ENCODE assay signal across 8 cellular contexts in the genomic region with DNA sequence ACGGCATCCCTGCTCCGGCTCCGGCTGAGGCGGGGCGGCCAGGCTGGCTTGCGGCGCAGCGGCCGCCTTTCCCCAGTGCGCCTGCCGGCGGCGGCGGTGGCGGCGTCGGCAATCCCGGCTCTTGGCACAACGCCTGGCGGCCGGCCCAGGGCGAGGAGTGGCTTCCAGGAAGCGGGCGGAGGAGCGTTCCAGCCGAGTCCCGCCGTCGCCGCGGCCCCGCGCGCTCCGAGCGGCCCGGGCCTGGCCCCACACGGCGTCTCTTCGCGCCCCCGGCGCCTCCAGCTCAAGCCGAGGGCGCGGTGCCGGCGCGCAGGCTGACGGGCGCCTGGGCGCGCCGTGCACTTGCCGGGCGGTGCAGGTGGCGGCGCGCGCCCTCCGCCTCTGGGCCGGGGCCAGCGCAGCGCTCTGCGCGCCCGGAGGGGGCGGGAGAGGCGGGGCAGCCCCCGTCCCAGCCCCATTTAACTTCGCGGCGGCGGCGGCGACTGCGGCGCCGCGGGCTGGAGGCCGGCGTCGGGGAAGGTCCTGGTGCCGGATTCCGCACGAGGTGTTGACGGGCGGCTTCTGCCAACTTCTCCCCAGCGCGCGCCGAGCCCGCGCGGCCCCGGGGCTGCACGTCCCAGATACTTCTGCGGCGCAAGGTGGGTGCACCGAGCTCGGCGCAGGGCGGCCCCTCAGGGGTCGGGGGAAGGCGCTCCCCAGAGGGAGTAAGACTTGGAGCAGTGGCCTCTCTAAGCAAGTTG. TPM values are rescaled to one million over a fixed set of nuclear protein-coding genes. Genes with fewer than 3 reads are reported as not detected.
DNase-seq lines count a peak whose midpoint lies in the region; ATAC-seq and TF ChIP-seq lines count a peak whose summit lies in the region.

A gene with protein sequence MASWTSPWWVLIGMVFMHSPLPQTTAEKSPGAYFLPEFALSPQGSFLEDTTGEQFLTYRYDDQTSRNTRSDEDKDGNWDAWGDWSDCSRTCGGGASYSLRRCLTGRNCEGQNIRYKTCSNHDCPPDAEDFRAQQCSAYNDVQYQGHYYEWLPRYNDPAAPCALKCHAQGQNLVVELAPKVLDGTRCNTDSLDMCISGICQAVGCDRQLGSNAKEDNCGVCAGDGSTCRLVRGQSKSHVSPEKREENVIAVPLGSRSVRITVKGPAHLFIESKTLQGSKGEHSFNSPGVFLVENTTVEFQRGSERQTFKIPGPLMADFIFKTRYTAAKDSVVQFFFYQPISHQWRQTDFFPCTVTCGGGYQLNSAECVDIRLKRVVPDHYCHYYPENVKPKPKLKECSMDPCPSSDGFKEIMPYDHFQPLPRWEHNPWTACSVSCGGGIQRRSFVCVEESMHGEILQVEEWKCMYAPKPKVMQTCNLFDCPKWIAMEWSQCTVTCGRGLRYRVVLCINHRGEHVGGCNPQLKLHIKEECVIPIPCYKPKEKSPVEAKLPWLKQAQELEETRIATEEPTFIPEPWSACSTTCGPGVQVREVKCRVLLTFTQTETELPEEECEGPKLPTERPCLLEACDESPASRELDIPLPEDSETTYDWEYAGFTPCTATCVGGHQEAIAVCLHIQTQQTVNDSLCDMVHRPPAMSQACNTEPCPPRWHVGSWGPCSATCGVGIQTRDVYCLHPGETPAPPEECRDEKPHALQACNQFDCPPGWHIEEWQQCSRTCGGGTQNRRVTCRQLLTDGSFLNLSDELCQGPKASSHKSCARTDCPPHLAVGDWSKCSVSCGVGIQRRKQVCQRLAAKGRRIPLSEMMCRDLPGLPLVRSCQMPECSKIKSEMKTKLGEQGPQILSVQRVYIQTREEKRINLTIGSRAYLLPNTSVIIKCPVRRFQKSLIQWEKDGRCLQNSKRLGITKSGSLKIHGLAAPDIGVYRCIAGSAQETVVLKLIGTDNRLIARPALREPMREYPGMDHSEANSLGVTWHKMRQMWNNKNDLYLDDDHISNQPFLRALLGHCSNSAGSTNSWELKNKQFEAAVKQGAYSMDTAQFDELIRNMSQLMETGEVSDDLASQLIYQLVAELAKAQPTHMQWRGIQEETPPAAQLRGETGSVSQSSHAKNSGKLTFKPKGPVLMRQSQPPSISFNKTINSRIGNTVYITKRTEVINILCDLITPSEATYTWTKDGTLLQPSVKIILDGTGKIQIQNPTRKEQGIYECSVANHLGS (N-terminal part only) (plus strand): TSS at position 485 of the 740 bp plus-strand sequence. CDS start 1,639 bp downstream, outside the sequence.

- 0 out of 2 replicates have a peak, but pooled peaks cover 4% of the 10 kb centered on the region for H3F3A ChIP-seq in GM23338 (replicated peaks; ENCODE audit: low read depth)

- H3K27ac ChIP-seq in GM23338 (ENCODE audit: low read depth) (no peak within 1 kb of the TSS), iPS-20b (ENCODE audit: low read length) (no peak within 1 kb of the TSS), sigmoid colon (peak within 1 kb of the TSS; percentile 82 to 87 (median 86))

- H3K4me3 Mint-ChIP-seq in GM23338 (peak within 1 kb of the TSS; percentile 71), MCF 10A (ENCODE audit: unreplicated experiment) (peak within 1 kb of the TSS; percentile 50)
- no peak within 1 kb of the TSS for H3K4me3 Mint-ChIP-seq in activated T-helper 2 cell treated with anti-CD3 and anti-CD28 coated beads, Interferon-gamma antibody, Interleukin-2, Interleukin-4, amounts not matched to agents 10 μg/mL and 5 μg/mL and 100 μg/mL, durations not matched to agents 14 hours and 24 hours and 36 hours (ENCODE audit: low read depth)
- no peak within 1 kb of the TSS for H3K4me3 Mint-ChIP-seq in activated naive CD4-positive, alpha-beta T cell treated with anti-CD3 and anti-CD28 coated beads, Interleukin-2, amount 10 ng/mL, durations not matched to agents 7 days and 5 days

- intact Hi-C loops in MCF 10A (cut with micrococcal nuclease) = loop anchor here (2.0 to 5.0 kb wide), 2 partner anchors 93 to 378 kb away; no protein-coding TSS in a partner anchor
- intact Hi-C loops in sigmoid colon (cut with DNase I) = loop anchor here (2.0 to 10.0 kb wide), 6 partner anchors 33 to 368 kb away; a partner anchor contains a TSS
- intact Hi-C loops in activated T-helper 2 cell treated with anti-CD3 and anti-CD28 coated beads, Interferon-gamma antibody, Interleukin-2, Interleukin-4, amounts not matched to agents 10 μg/mL and 5 μg/mL and 100 μg/mL, durations not matched to agents 14 hours and 24 hours and 36 hours (cut with micrococcal nuclease) = no loop called here

- BruUV-seq in MCF 10A (replicated peaks; lab: Mats Ljungman, UMichigan) = no TSS peak

- peak; percentile 78 for ATAC-seq in GM23338
- no peak for ATAC-seq in GM21529 (IDR thresholded peaks at IDR 0.05; ENCODE audit: unreplicated experiment)

- H3K36me3 Mint-ChIP-seq in GM23338 (ENCODE audit: low read depth) (no peaks in the 10 kb centered on the region; the same call in 2 of the 3 replicates), MCF 10A (ENCODE audit: insufficient read depth, unreplicated experiment) (no peaks in the 10 kb centered on the region)
- no peaks in the 10 kb centered on the region for H3K36me3 Mint-ChIP-seq in activated T-helper 2 cell treated with anti-CD3 and anti-CD28 coated beads, Interferon-gamma antibody, Interleukin-2, Interleukin-4, amounts not matched to agents 10 μg/mL and 5 μg/mL and 100 μg/mL, durations not matched to agents 14 hours and 24 hours and 36 hours (ENCODE audit: low read depth)
- H3K36me3 Mint-ChIP-seq in activated naive CD4-positive, alpha-beta T cell treated with anti-CD3 and anti-CD28 coated beads, Interleukin-2, amount 10 ng/mL, durations not matched to agents 7 days and 5 days = no peaks in the 10 kb centered on the region

- H3K4me1 Mint-ChIP-seq in GM23338 (peaks cover 19% of the 10 kb centered on the region), MCF 10A (ENCODE audit: insufficient read depth, unreplicated experiment) (no peaks in the 10 kb centered on the region)
- H3K4me1 Mint-ChIP-seq in activated T-helper 2 cell treated with anti-CD3 and anti-CD28 coated beads, Interferon-gamma antibody, Interleukin-2, Interleukin-4, amounts not matched to agents 10 μg/mL and 5 μg/mL and 100 μg/mL, durations not matched to agents 14 hours and 24 hours and 36 hours (ENCODE audit: low read depth) = no peaks in the 10 kb centered on the region
- H3K4me1 Mint-ChIP-seq in activated naive CD4-positive, alpha-beta T cell treated with anti-CD3 and anti-CD28 coated beads, Interleukin-2, amount 10 ng/mL, durations not matched to agents 7 days and 5 days = no peaks in the 10 kb centered on the region

- 2 to 6% methylated on average over 105 of the region's 105 CpGs for WGBS in sigmoid colon, 2 donors

- 0 out of 2 replicates have a peak, but pooled peaks cover 7% of the 10 kb centered on the region for H3K9me2 ChIP-seq in GM23338 (ENCODE audit: insufficient read depth)

- DNase-seq in GM23338 (ENCODE audit: low spot score) (peak; percentile 81), MCF 10A (ENCODE audit: unreplicated experiment) (peak; percentile 71), sigmoid colon (peak; percentile 92), activated gamma-delta T cell (lab: John Stamatoyannopoulos, UW) (no peak)
- DNase-seq in activated T-helper 2 cell treated with anti-CD3 and anti-CD28 coated beads, Interferon-gamma antibody, Interleukin-2, Interleukin-4, amounts not matched to agents 10 μg/mL and 5 μg/mL and 100 μg/mL, durations not matched to agents 14 hours and 24 hours and 36 hours (ENCODE audit: low spot score) = no peak
- DNase-seq in activated naive CD4-positive, alpha-beta T cell treated with anti-CD3 and anti-CD28 coated beads, Interleukin-2, amount 10 ng/mL, durations not matched to agents 7 days and 5 days = no peak

- CTCF ChIA-PET in MCF 10A (lab: Yijun Ruan, JAX) = interaction anchor here (0.6 to 1.0 kb wide), 3 partner anchors 9 to 385 kb away, joined by 3 read pairs; no protein-coding TSS in a partner anchor
- CTCF ChIA-PET in activated naive CD4-positive, alpha-beta T cell treated with anti-CD3 and anti-CD28 coated beads, Interleukin-2, amount 10 ng/mL, durations not matched to agents 7 days and 5 days (lab: Charles Lee) = no interaction called here

- H3K4me3 ChIP-seq in GM23338 (peak within 1 kb of the TSS; percentile 70), iPS-20b (ENCODE audit: low read length) (peak within 1 kb of the TSS; percentile 69), sigmoid colon (peak within 1 kb of the TSS; percentile 63 to 80 (median 69))

- H3K4me1 ChIP-seq in GM23338 (ENCODE audit: insufficient read depth) = peaks cover 4% of the 10 kb centered on the region; the same call in 1 of the 2 replicates
- peaks cover 12% of the 10 kb centered on the region for H3K4me1 ChIP-seq in iPS-20b (ENCODE audit: insufficient read depth, low read length)
- H3K4me1 ChIP-seq in sigmoid colon = peaks cover 0 to 49% (median 44%) of the 10 kb centered on the region in 4 donors

- no peak within 1 kb of the TSS; the same call in 1 of the 2 replicates for H3K9ac ChIP-seq in iPS-20b (ENCODE audit: low read depth, low read length)

- TF ChIP-seq CTCF in GM23338 (conservative IDR thresholded peaks at IDR 0.05; ENCODE audit: low read depth in 2 of 2) = peak in 1 of 2 experiments; percentile 21; a peak in 1 of 4 replicates
- no peak for TF ChIP-seq CTCF in MCF 10A (IDR thresholded peaks at IDR 0.05; ENCODE audit: unreplicated experiment)
- TF ChIP-seq CTCF in sigmoid colon (IDR thresholded peaks at IDR 0.05) = no peak

- no peaks in the 10 kb centered on the region for H4K20me1 ChIP-seq in GM23338 (replicated peaks; ENCODE audit: insufficient read depth)

- POLR2A ChIA-PET in MCF 10A (lab: Yijun Ruan, JAX) = no interaction called here

- peaks cover 39% of the 10 kb centered on the region for H3K27me3 Mint-ChIP-seq in GM23338 (ENCODE audit: insufficient read depth, low read depth, poor library complexity)
- no peaks in the 10 kb centered on the region for H3K27me3 Mint-ChIP-seq in MCF 10A (ENCODE audit: insufficient read depth, unreplicated experiment)
- H3K27me3 Mint-ChIP-seq in activated T-helper 2 cell treated with anti-CD3 and anti-CD28 coated beads, Interferon-gamma antibody, Interleukin-2, Interleukin-4, amounts not matched to agents 10 μg/mL and 5 μg/mL and 100 μg/mL, durations not matched to agents 14 hours and 24 hours and 36 hours (ENCODE audit: low read depth) = peaks cover 32% of the 10 kb centered on the region
- peaks cover 41% of the 10 kb centered on the region for H3K27me3 Mint-ChIP-seq in activated naive CD4-positive, alpha-beta T cell treated with anti-CD3 and anti-CD28 coated beads, Interleukin-2, amount 10 ng/mL, durations not matched to agents 7 days and 5 days

- H3K27ac Mint-ChIP-seq in GM23338 (no peak within 1 kb of the TSS), MCF 10A (ENCODE audit: low read depth, unreplicated experiment) (no peak within 1 kb of the TSS)
- H3K27ac Mint-ChIP-seq in activated T-helper 2 cell treated with anti-CD3 and anti-CD28 coated beads, Interferon-gamma antibody, Interleukin-2, Interleukin-4, amounts not matched to agents 10 μg/mL and 5 μg/mL and 100 μg/mL, durations not matched to agents 14 hours and 24 hours and 36 hours = no peak within 1 kb of the TSS
- no peak within 1 kb of the TSS for H3K27ac Mint-ChIP-seq in activated naive CD4-positive, alpha-beta T cell treated with anti-CD3 and anti-CD28 coated beads, Interleukin-2, amount 10 ng/mL, durations not matched to agents 7 days and 5 days

- H3K36me3 ChIP-seq in GM23338 (ENCODE audit: insufficient read depth) (no peaks in the 10 kb centered on the region; the same call in 1 of the 2 replicates), iPS-20b (ENCODE audit: insufficient read depth, low read depth, low read length) (no peaks in the 10 kb centered on the region), sigmoid colon (no peaks in the 10 kb centered on the region)

- peak within 1 kb of the TSS; percentile 97 for H2AFZ ChIP-seq in GM23338

- peak within 1 kb of the TSS; percentile 88 for H3K4me2 ChIP-seq in GM23338

- no peak for TF ChIP-seq POLR2A in sigmoid colon (IDR thresholded peaks at IDR 0.05)

- H3K9me3 Mint-ChIP-seq in GM23338 (no peaks in the 10 kb centered on the region), MCF 10A (ENCODE audit: unreplicated experiment) (no peaks in the 10 kb centered on the region)
- no peaks in the 10 kb centered on the region for H3K9me3 Mint-ChIP-seq in activated T-helper 2 cell treated with anti-CD3 and anti-CD28 coated beads, Interferon-gamma antibody, Interleukin-2, Interleukin-4, amounts not matched to agents 10 μg/mL and 5 μg/mL and 100 μg/mL, durations not matched to agents 14 hours and 24 hours and 36 hours
- H3K9me3 Mint-ChIP-seq in activated naive CD4-positive, alpha-beta T cell treated with anti-CD3 and anti-CD28 coated beads, Interleukin-2, amount 10 ng/mL, durations not matched to agents 7 days and 5 days = no peaks in the 10 kb centered on the region

- H3K27me3 ChIP-seq in GM23338 (ENCODE audit: insufficient read depth) (peaks cover 48% of the 10 kb centered on the region), iPS-20b (ENCODE audit: insufficient read depth, low read length) (peaks cover 58% of the 10 kb centered on the region), sigmoid colon (no peaks in the 10 kb centered on the region)

- no peak for TF ChIP-seq EP300 in sigmoid colon (IDR thresholded peaks at IDR 0.05)

- no peaks in the 10 kb centered on the region for H3K79me2 ChIP-seq in GM23338 (replicated peaks; ENCODE audit: insufficient read depth)

- no peaks in the 10 kb centered on the region for H3K9me3 ChIP-seq in iPS-20b (ENCODE audit: insufficient read depth, low read depth, low read length)
- no peaks in the 10 kb centered on the region for H3K9me3 ChIP-seq in sigmoid colon

RNA-seq across cellular contexts. Expression of the gene that starts here (rescaled TPM):
- total RNA-seq in GM23338 (2014; rRNA removed; shearing (Covaris generic)) = 0.35 and 0.87 TPM in 2 replicates
- 0.61 and 0.92 TPM in 2 replicates for polyA plus RNA-seq in GM23338 (2016; fragmentation: Nextera tagmentation; extraction: Ambion mirVana)
- 1.2 TPM in 2 replicates for total RNA-seq in MCF 10A (2022)
- 10 to 100 TPM; 29.2 to 40.7 (median 37.6) TPM for total RNA-seq in sigmoid colon
- polyA plus RNA-seq in sigmoid colon = 1 to 10 TPM in 1 of 3 donors, under 1 TPM in 1, not detected in 1; 0.60 to 2.4 TPM
- total RNA-seq in activated T-helper 2 cell treated with anti-CD3 and anti-CD28 coated beads, Interferon-gamma antibody, Interleukin-2, Interleukin-4, amounts not matched to agents 10 μg/mL and 5 μg/mL and 100 μg/mL, durations not matched to agents 14 hours and 24 hours and 36 hours = 0.07 TPM in 1 of 2 replicates, not detected in the other

Comparison
In these comparisons a context has a peak if more than half of its experiments do, and no peak if none do; other contexts are left out.
1. RNA of the gene that starts here (total RNA-seq): 29.2 to 40.7 TPM in sigmoid colon; 1.2 TPM in MCF 10A, 0.35 to 0.87 TPM in GM23338 and 0.07 TPM in activated T-helper 2 cell treated with anti-CD3 and anti-CD28 coated beads, Interferon-gamma antibody, Interleukin-2, Interleukin-4, amounts not matched to agents 10 μg/mL and 5 μg/mL and 100 μg/mL, durations not matched to agents 14 hours and 24 hours and 36 hours; every median in the first group is over 10 times any median in the second.
2. Peak in DNase-seq, ATAC-seq, H3K4me3 ChIP-seq and H3K4me2 ChIP-seq in GM23338; RNA of the gene not detected or under 1 TPM.
3. DNase-seq: peak in MCF 10A (single experiment) and sigmoid colon (single experiment); none in activated T-helper 2 cell treated with anti-CD3 and anti-CD28 coated beads, Interferon-gamma antibody, Interleukin-2, Interleukin-4, amounts not matched to agents 10 μg/mL and 5 μg/mL and 100 μg/mL, durations not matched to agents 14 hours and 24 hours and 36 hours (single experiment), activated naive CD4-positive, alpha-beta T cell treated with anti-CD3 and anti-CD28 coated beads, Interleukin-2, amount 10 ng/mL, durations not matched to agents 7 days and 5 days (single experiment) and activated gamma-delta T cell (single experiment).
4. H3K27ac ChIP-seq: peak in sigmoid colon (4 of 4); none in GM23338 (single experiment) and iPS-20b (single experiment).
5. H3K4me3 Mint-ChIP-seq: peak in GM23338 (single experiment) and MCF 10A (single experiment); none in activated T-helper 2 cell treated with anti-CD3 and anti-CD28 coated beads, Interferon-gamma antibody, Interleukin-2, Interleukin-4, amounts not matched to agents 10 μg/mL and 5 μg/mL and 100 μg/mL, durations not matched to agents 14 hours and 24 hours and 36 hours (single experiment) and activated naive CD4-positive, alpha-beta T cell treated with anti-CD3 and anti-CD28 coated beads, Interleukin-2, amount 10 ng/mL, durations not matched to agents 7 days and 5 days (single experiment).
6. Peak in every context shown above with its lines, with median percentiles within 50 percentile points of each other: H3K4me3 ChIP-seq.